ENCODE assay signal across 8 cellular contexts in genomic region chr12:120229071-120229582, GRCh38. TPM values are rescaled to one million over a fixed set of nuclear protein-coding genes. Genes with fewer than 3 reads are reported as not detected.
DNase-seq lines count a peak whose midpoint lies in the region; ATAC-seq and TF ChIP-seq lines count a peak whose summit lies in the region.

No MANE protein-coding gene starts in this region.

- H3K27me3 ChIP-seq in heart right ventricle = no peaks in the 10 kb centered on the region
- no peaks in the 10 kb centered on the region for H3K27me3 ChIP-seq in left lung

- H3K9me3 ChIP-seq in heart right ventricle (no peaks in the 10 kb centered on the region), left lung (no peaks in the 10 kb centered on the region)

- H3K4me1 Mint-ChIP-seq in activated naive CD8-positive, alpha-beta T cell treated with anti-CD3 and anti-CD28 coated beads for 36 hours = peaks cover 79% of the 10 kb centered on the region

- H3K36me3 Mint-ChIP-seq in activated naive CD8-positive, alpha-beta T cell treated with anti-CD3 and anti-CD28 coated beads for 36 hours = peaks cover 2% of the 10 kb centered on the region

- TF ChIP-seq CTCF in heart right ventricle (IDR thresholded peaks at IDR 0.05) (no peak), left lung (IDR thresholded peaks at IDR 0.05) (no peak)

- H3K4me3 ChIP-seq in heart right ventricle (peak overlapping the region in 7 of 10 donors; percentile 1 to 28 (median 21)), left lung (peak overlapping the region in 1 of 2 donors; percentile 21), urinary bladder (ENCODE audit: low read depth, low read length) (no peak overlapping the region)

- peaks cover 69 to 100% (median 94%) of the 10 kb centered on the region in 9 donors for H3K4me1 ChIP-seq in heart right ventricle
- peaks cover 66 to 100% of the 10 kb centered on the region in 2 donors for H3K4me1 ChIP-seq in left lung
- H3K4me1 ChIP-seq in urinary bladder (ENCODE audit: insufficient read depth) = peaks cover 6% of the 10 kb centered on the region

- H3K36me3 ChIP-seq in heart right ventricle (peaks cover 0 to 27% (median 5%) of the 10 kb centered on the region in 9 donors), left lung (peaks cover 0 to 3% of the 10 kb centered on the region in 2 donors), urinary bladder (ENCODE audit: insufficient read depth) (no peaks in the 10 kb centered on the region)

- peak in 1 of 2 donors; percentile 24 for DNase-seq in heart right ventricle
- no peak for DNase-seq in Right ventricle myocardium inferior (ENCODE audit: missing footprints)
- no peak for DNase-seq in activated naive CD8-positive, alpha-beta T cell treated with anti-CD3 and anti-CD28 coated beads for 36 hours
- DNase-seq in left lung = no peak
- no peak for DNase-seq in NCI-H2081 (lab: John Stamatoyannopoulos, UW)
- DNase-seq in HPDE6-E6E7 (ENCODE audit: extremely low spot score) = no peak

- no peaks in the 10 kb centered on the region for H3K9me3 Mint-ChIP-seq in activated naive CD8-positive, alpha-beta T cell treated with anti-CD3 and anti-CD28 coated beads for 36 hours

- H3K27ac Mint-ChIP-seq in activated naive CD8-positive, alpha-beta T cell treated with anti-CD3 and anti-CD28 coated beads for 36 hours = peak overlapping the region; percentile 90

- H3K4me3 Mint-ChIP-seq in activated naive CD8-positive, alpha-beta T cell treated with anti-CD3 and anti-CD28 coated beads for 36 hours = no peak overlapping the region

- no peaks in the 10 kb centered on the region for H3K27me3 Mint-ChIP-seq in activated naive CD8-positive, alpha-beta T cell treated with anti-CD3 and anti-CD28 coated beads for 36 hours

- no peak for ATAC-seq in heart right ventricle
- ATAC-seq in Right ventricle myocardium inferior = no peak
- ATAC-seq in left lung = no peak
- ATAC-seq in HG03095 (IDR thresholded peaks at IDR 0.05; ENCODE audit: unreplicated experiment) = no peak

- intact Hi-C loops in heart right ventricle (cut with DNase I) (loop anchor here in 5 of 10 donors (1.0 to 2.0 kb wide), 3 partner anchors 34 to 36 kb away; partner anchors contain the start of gene PXN (in 4 of the 5)), Right ventricle myocardium inferior (cut with DNase I) (no loop called here), left lung (cut with DNase I) (loop anchor here (5.0 kb wide), 1 partner anchor 38 kb away; the partner anchor contains the start of gene PXN (in 2 of the 2))

- H3K27ac ChIP-seq in heart right ventricle (peak overlapping the region in 9 of 10 donors; percentile 85 to 96 (median 93)), left lung (peak overlapping the region; percentile 88 to 91), urinary bladder (ENCODE audit: low read depth) (peak overlapping the region; percentile 87)

- WGBS in heart right ventricle, 2 donors = 39 to 40% methylated on average over 8 of the region's 8 CpGs
- 31% methylated on average over 8 of the region's 8 CpGs for WGBS in urinary bladder

RNA-seq across cellular contexts. Expression of gene RPLP0, which starts 28.2 kb away (rescaled TPM):
- total RNA-seq in heart right ventricle = 1,000 to 10,000 TPM in 1 of 10 donors, 100 to 1,000 TPM in 9; 578 to 1,255 (median 694) TPM
- 1,000 to 10,000 TPM in 1 of 2 donors, 100 to 1,000 TPM in 1; 852 to 3,129 TPM for polyA plus RNA-seq in heart right ventricle
- 892 TPM for total RNA-seq in Right ventricle myocardium inferior
- 1,000 to 10,000 TPM; 3,852 to 4,173 TPM for total RNA-seq in activated naive CD8-positive, alpha-beta T cell treated with anti-CD3 and anti-CD28 coated beads for 36 hours
- total RNA-seq in left lung = 1,000 to 10,000 TPM; 1,565 to 1,940 TPM
- 1,987 TPM for total RNA-seq in urinary bladder
- polyA plus RNA-seq in urinary bladder = 3,611 TPM

RNA-seq across cellular contexts. Expression of gene GCN1, which starts 34.6 kb away (rescaled TPM):
- total RNA-seq in heart right ventricle = 10 to 100 TPM; 30.4 to 41.3 (median 35.0) TPM
- polyA plus RNA-seq in heart right ventricle = 10 to 100 TPM in 1 of 2 donors, 1 to 10 TPM in 1; 9.7 to 17.2 TPM
- total RNA-seq in Right ventricle myocardium inferior = 35.7 TPM
- total RNA-seq in activated naive CD8-positive, alpha-beta T cell treated with anti-CD3 and anti-CD28 coated beads for 36 hours = 100 to 1,000 TPM; 143 to 146 TPM
- 10 to 100 TPM; 69.2 to 89.4 TPM for total RNA-seq in left lung
- 76.9 TPM for total RNA-seq in urinary bladder
- 30.4 TPM for polyA plus RNA-seq in urinary bladder

RNA-seq across cellular contexts. Expression of gene PXN, which starts 36.4 kb away (rescaled TPM):
- total RNA-seq in heart right ventricle (10 to 100 TPM; 52.0 to 83.7 (median 63.3) TPM), Right ventricle myocardium inferior (63.7 TPM), left lung (100 to 1,000 TPM in 1 of 2 donors, 10 to 100 TPM in 1; 90.7 to 111 TPM), urinary bladder (32.4 TPM)
- polyA plus RNA-seq in heart right ventricle (100 to 1,000 TPM in 1 of 2 donors, 10 to 100 TPM in 1; 41.2 to 123 TPM), urinary bladder (111 TPM)
- 10 to 100 TPM; 37.1 to 39.2 TPM for total RNA-seq in activated naive CD8-positive, alpha-beta T cell treated with anti-CD3 and anti-CD28 coated beads for 36 hours
